29 cellular contexts compared by ENCODE assay signal in genomic region chr4:175373031-175373430, GRCh38.
"Had no signal": no experiment of that assay in that cellular context is flagged by ENCODE, and none has a peak within 500 bp of the region (broad histone marks: within the 10 kb centered on the region; RNA-seq: fewer than 3 reads in every experiment).

No MANE protein-coding gene starts in this region.

- H3K27me3 ChIP-seq: dorsolateral prefrontal cortex, heart right ventricle, vagina had no signal

- H3K4me1 Mint-ChIP-seq: activated CD4-positive, alpha-beta memory T cell treated with anti-CD3 and anti-CD28 coated beads, Interleukin-2, amount 10 ng/mL, durations not matched to agents 7 days and 5 days; activated CD4-positive, alpha-beta T cell treated with anti-CD3 and anti-CD28 coated beads, Interleukin-2, amount 10 ng/mL, durations not matched to agents 24 days and 14 days; activated naive CD4-positive, alpha-beta T cell treated with anti-CD3 and anti-CD28 coated beads, Interleukin-2, amount 10 ng/mL, durations not matched to agents 7 days and 5 days; activated naive CD8-positive, alpha-beta T cell treated with anti-CD3 and anti-CD28 coated beads, Interleukin-2, amount 50 U/mL, for 24 hours; naive thymus-derived CD4-positive, alpha-beta T cell; stimulated activated naive B cell treated with anti-CD40 and anti-IgM and Interleukin-4, amounts not matched to agents 10 μg/mL and 1 μg/mL and 100 μg/mL, for 72 hours; T-helper 17 cell had no signal

- H3K4me3 ChIP-seq: dorsolateral prefrontal cortex, heart right ventricle, lower lobe of right lung, smooth muscle cell, thoracic aorta, vagina had no signal

- H3K27ac ChIP-seq: dorsolateral prefrontal cortex, heart right ventricle, lower lobe of right lung, thoracic aorta, vagina had no signal

- H3K36me3 ChIP-seq: heart right ventricle, lower lobe of right lung, thoracic aorta, vagina had no signal

- DNase-seq: activated CD4-positive, alpha-beta memory T cell treated with anti-CD3 and anti-CD28 coated beads, Interleukin-2, amount 10 ng/mL, durations not matched to agents 7 days and 5 days; activated CD4-positive, alpha-beta T cell treated with anti-CD3 and anti-CD28 coated beads, Interleukin-2, amount 10 ng/mL, durations not matched to agents 24 days and 14 days; activated effector memory CD4-positive, alpha-beta T cell treated with Interleukin-2 at 50 U/mL for 16 hours; activated naive CD4-positive, alpha-beta T cell treated with anti-CD3 and anti-CD28 coated beads, Interleukin-2, amount 10 ng/mL, durations not matched to agents 7 days and 5 days; activated naive CD8-positive, alpha-beta T cell treated with anti-CD3 and anti-CD28 coated beads, Interleukin-2, amount 50 U/mL, for 24 hours; activated T-cell treated with anti-CD3 and anti-CD28 coated beads, Interleukin-2, amount 50 U/mL, for 72 hours; anterior cingulate cortex; caudate nucleus; dorsolateral prefrontal cortex; effector memory CD8-positive, alpha-beta T cell; heart right ventricle; lower lobe of right lung; mesendoderm; naive thymus-derived CD4-positive, alpha-beta T cell; occipital lobe; stimulated activated CD4-positive, alpha-beta T cell treated with anti-CD3 and anti-CD28 coated beads, Interleukin-15, amount 100 ng/mL, for 24 hours; stimulated activated naive B cell treated with anti-CD40 and anti-IgM and Interleukin-4, amounts not matched to agents 10 μg/mL and 1 μg/mL and 100 μg/mL, for 72 hours; T-helper 17 cell had no signal

- H3K9me3 ChIP-seq: heart right ventricle, lower lobe of right lung, thoracic aorta, vagina had no signal

- H3K36me3 Mint-ChIP-seq: activated naive CD4-positive, alpha-beta T cell treated with anti-CD3 and anti-CD28 coated beads, Interleukin-2, amount 10 ng/mL, durations not matched to agents 7 days and 5 days; brain; naive thymus-derived CD4-positive, alpha-beta T cell; stimulated activated naive B cell treated with anti-CD40 and anti-IgM and Interleukin-4, amounts not matched to agents 10 μg/mL and 1 μg/mL and 100 μg/mL, for 72 hours; type B pancreatic cell had no signal

- H3K27ac Mint-ChIP-seq: activated CD4-positive, alpha-beta memory T cell treated with anti-CD3 and anti-CD28 coated beads, Interleukin-2, amount 10 ng/mL, durations not matched to agents 7 days and 5 days; activated CD4-positive, alpha-beta T cell treated with anti-CD3 and anti-CD28 coated beads, Interleukin-2, amount 10 ng/mL, durations not matched to agents 24 days and 14 days; activated naive CD4-positive, alpha-beta T cell treated with anti-CD3 and anti-CD28 coated beads, Interleukin-2, amount 10 ng/mL, durations not matched to agents 7 days and 5 days; activated naive CD8-positive, alpha-beta T cell treated with anti-CD3 and anti-CD28 coated beads, Interleukin-2, amount 50 U/mL, for 24 hours; activated T-cell treated with anti-CD3 and anti-CD28 coated beads, Interleukin-2, amount 50 U/mL, for 72 hours; brain; effector memory CD8-positive, alpha-beta T cell; naive thymus-derived CD4-positive, alpha-beta T cell; stimulated activated naive B cell treated with anti-CD40 and anti-IgM and Interleukin-4, amounts not matched to agents 10 μg/mL and 1 μg/mL and 100 μg/mL, for 72 hours; T-helper 17 cell; type B pancreatic cell had no signal

- H3K4me2 ChIP-seq: smooth muscle cell had no signal

- ATAC-seq: activated naive CD8-positive, alpha-beta T cell treated with anti-CD3 and anti-CD28 coated beads, Interleukin-2, amount 50 U/mL, for 24 hours; activated T-cell treated with anti-CD3 and anti-CD28 coated beads, Interleukin-2, amount 50 U/mL, for 72 hours; effector memory CD8-positive, alpha-beta T cell; esophagus mucosa; heart right ventricle; left lobe of liver; lower lobe of right lung; naive thymus-derived CD4-positive, alpha-beta T cell; sciatic nerve; stimulated activated naive B cell treated with anti-CD40 and anti-IgM and Interleukin-4, amounts not matched to agents 10 μg/mL and 1 μg/mL and 100 μg/mL, for 72 hours; T-helper 17 cell had no signal

- H3K27me3 Mint-ChIP-seq: activated CD4-positive, alpha-beta memory T cell treated with anti-CD3 and anti-CD28 coated beads, Interleukin-2, amount 10 ng/mL, durations not matched to agents 7 days and 5 days; activated CD4-positive, alpha-beta T cell treated with anti-CD3 and anti-CD28 coated beads, Interleukin-2, amount 10 ng/mL, durations not matched to agents 24 days and 14 days; activated naive CD4-positive, alpha-beta T cell treated with anti-CD3 and anti-CD28 coated beads, Interleukin-2, amount 10 ng/mL, durations not matched to agents 7 days and 5 days; activated naive CD8-positive, alpha-beta T cell treated with anti-CD3 and anti-CD28 coated beads, Interleukin-2, amount 50 U/mL, for 24 hours; effector memory CD8-positive, alpha-beta T cell; naive thymus-derived CD4-positive, alpha-beta T cell; stimulated activated naive B cell treated with anti-CD40 and anti-IgM and Interleukin-4, amounts not matched to agents 10 μg/mL and 1 μg/mL and 100 μg/mL, for 72 hours; T-helper 17 cell; type B pancreatic cell had no signal

- H3K4me1 ChIP-seq: heart right ventricle, lower lobe of right lung, vagina had no signal

- H3K4me3 Mint-ChIP-seq: activated CD4-positive, alpha-beta memory T cell treated with anti-CD3 and anti-CD28 coated beads, Interleukin-2, amount 10 ng/mL, durations not matched to agents 7 days and 5 days; activated CD4-positive, alpha-beta T cell treated with anti-CD3 and anti-CD28 coated beads, Interleukin-2, amount 10 ng/mL, durations not matched to agents 24 days and 14 days; activated naive CD4-positive, alpha-beta T cell treated with anti-CD3 and anti-CD28 coated beads, Interleukin-2, amount 10 ng/mL, durations not matched to agents 7 days and 5 days; activated naive CD8-positive, alpha-beta T cell treated with anti-CD3 and anti-CD28 coated beads, Interleukin-2, amount 50 U/mL, for 24 hours; activated T-cell treated with anti-CD3 and anti-CD28 coated beads, Interleukin-2, amount 50 U/mL, for 72 hours; brain; effector memory CD8-positive, alpha-beta T cell; naive thymus-derived CD4-positive, alpha-beta T cell; neural crest cell; stimulated activated naive B cell treated with anti-CD40 and anti-IgM and Interleukin-4, amounts not matched to agents 10 μg/mL and 1 μg/mL and 100 μg/mL, for 72 hours; T-helper 17 cell; type B pancreatic cell had no signal

- H3K9me3 Mint-ChIP-seq: activated CD4-positive, alpha-beta memory T cell treated with anti-CD3 and anti-CD28 coated beads, Interleukin-2, amount 10 ng/mL, durations not matched to agents 7 days and 5 days; activated CD4-positive, alpha-beta T cell treated with anti-CD3 and anti-CD28 coated beads, Interleukin-2, amount 10 ng/mL, durations not matched to agents 24 days and 14 days; activated naive CD4-positive, alpha-beta T cell treated with anti-CD3 and anti-CD28 coated beads, Interleukin-2, amount 10 ng/mL, durations not matched to agents 7 days and 5 days; activated naive CD8-positive, alpha-beta T cell treated with anti-CD3 and anti-CD28 coated beads, Interleukin-2, amount 50 U/mL, for 24 hours; activated T-cell treated with anti-CD3 and anti-CD28 coated beads, Interleukin-2, amount 50 U/mL, for 72 hours; brain; effector memory CD8-positive, alpha-beta T cell; neural crest cell; stimulated activated naive B cell treated with anti-CD40 and anti-IgM and Interleukin-4, amounts not matched to agents 10 μg/mL and 1 μg/mL and 100 μg/mL, for 72 hours; type B pancreatic cell had no signal

- FAIRE-seq: colon, endothelial cell of umbilical vein had no signal
